Comparison of ENCODE assay signal across 14 cellular contexts in genomic region chr1:39737546-39738169, GRCh38. TPM values are rescaled to one million over a fixed set of nuclear protein-coding genes. Genes with fewer than 3 reads are reported as not detected.
DNase-seq lines count a peak whose midpoint lies in the region; ATAC-seq and TF ChIP-seq lines count a peak whose summit lies in the region.
"Had no signal": no experiment of that assay in that cellular context is flagged by ENCODE, and none has a peak within 500 bp of the region (broad histone marks: within the 10 kb centered on the region; RNA-seq: fewer than 3 reads in every experiment).

No MANE protein-coding gene starts in this region.

- H3K4me2 ChIP-seq in HCT116 (ENCODE audit: low read length): peak overlapping the region; percentile 87; the same call in 1 of the 2 replicates

- no peak overlapping the region for H3K9ac ChIP-seq in HCT116 (ENCODE audit: low read length)
- H3K9ac ChIP-seq: parathyroid adenoma had no signal

- no peaks in the 10 kb centered on the region for H4K20me1 ChIP-seq in HCT116 (ENCODE audit: insufficient read depth)

- TF ChIP-seq CTCF in C4-2B (conservative IDR thresholded peaks at IDR 0.05): no peak
- TF ChIP-seq CTCF in HCT116 (IDR thresholded peaks at IDR 0.05 in 2 of 3, conservative IDR thresholded peaks at IDR 0.05 in 1 of 3; ENCODE audit: borderline replicate concordance in 1 of 3, insufficient read depth in 1 of 3, low read depth in 2 of 3, low read length in 2 of 3): no peak
- no peak for TF ChIP-seq CTCF in astrocyte of the cerebellum (IDR thresholded peaks at IDR 0.05; ENCODE audit: low read depth, low read length, missing control alignments)
- no peak for TF ChIP-seq CTCF in GM13977 (IDR thresholded peaks at IDR 0.05; ENCODE audit: extremely low read depth, insufficient read depth, missing control alignments)

- H3K4me1 ChIP-seq in HCT116 (ENCODE audit: control insufficient read depth in 1 of 2, insufficient read depth in 2 of 2, low read length in 2 of 2): peaks cover 7 to 18% of the 10 kb centered on the region in 2 experiments; a peak in 3 of 4 replicates
- H3K4me1 ChIP-seq: parathyroid adenoma had no signal

- peaks cover 34% of the 10 kb centered on the region for H3K79me2 ChIP-seq in HCT116 (ENCODE audit: insufficient read depth, low read length)
- H3K79me2 ChIP-seq: parathyroid adenoma had no signal

- ATAC-seq in HCT116: no peak
- no peak for ATAC-seq in HG02759 (IDR thresholded peaks at IDR 0.05; ENCODE audit: unreplicated experiment)
- ATAC-seq in left cardiac atrium: no peak

- in situ Hi-C loops in astrocyte of the cerebellum (cut with HindIII; ENCODE audit: low sequenced_read_pairs): loop anchor here (5.0 to 10.0 kb wide), 4 partner anchors 45 to 313 kb away; partner anchors contain the start of genes HEYL and HPCAL4
- in situ Hi-C loops in GM13977 (cut with MboI; ENCODE audit: low pct_unique_long_range_greater_than_20kb, low sequenced_read_pairs, unreplicated experiment): no loop called here

- no peak for TF ChIP-seq RAD21 in HCT116 (IDR thresholded peaks at IDR 0.05; ENCODE audit: low read depth)

- RAD21 ChIA-PET in HCT116 (lab: Charles Lee; ENCODE audit: low non-redundant PET in 1 of 2, low total read pairs in 2 of 2, uncharacterized antibody in 2 of 2, unreplicated experiment in 2 of 2): no interaction called here

- no peak overlapping the region for H3K4me3 ChIP-seq in HCT116 (replicated peaks in 1 of 2; ENCODE audit: low read depth in 1 of 2, low read length in 2 of 2)
- no peak overlapping the region for H3K4me3 ChIP-seq in astrocyte of the cerebellum (ENCODE audit: low read depth, low read length)

- BruUV-seq in HCT116 (replicated peaks; lab: Mats Ljungman, UMichigan): no TSS peak

- POLR2A ChIA-PET in HCT116 (lab: Charles Lee): no interaction called here

- H3K9me3 ChIP-seq in HCT116 (ENCODE audit: control insufficient read depth in 1 of 2, insufficient read depth in 1 of 2, low read depth in 1 of 2, low read length in 2 of 2): no peaks in the 10 kb centered on the region
- H3K9me3 ChIP-seq: Caco-2 had no signal

- no peak for DNase-seq in HCT116 (ENCODE audit: low read depth, low spot score)
- DNase-seq in astrocyte of the cerebellum (ENCODE audit: low read depth): peak; percentile 11
- peak; percentile 91 for DNase-seq in myocyte (ENCODE audit: low read depth)
- DNase-seq in left cardiac atrium: no peak
- no peak for DNase-seq in GM13977 (ENCODE audit: low spot score)
- DNase-seq in stimulated activated CD4-positive, alpha-beta T cell treated with anti-CD3 and anti-CD28 coated beads, Interleukin-4, amount 100 ng/mL, for 1 hour: no peak
- DNase-seq: Caco-2; NCI-H1417; stimulated activated CD4-positive, alpha-beta T cell treated with anti-CD3 and anti-CD28 coated beads, Interleukin-2, amount 100 ng/mL, for 48 hours had no signal

- peaks cover 5% of the 10 kb centered on the region; the same call in 1 of the 2 replicates for H3K27me3 ChIP-seq in HCT116 (ENCODE audit: insufficient read depth, low read length)

- intact Hi-C loops in HCT116 (cut with micrococcal nuclease): no loop called here
- intact Hi-C loops in left cardiac atrium (cut with DNase I): no loop called here

- no peak for TF ChIP-seq POLR2A in HCT116 (IDR thresholded peaks at IDR 0.05; ENCODE audit: borderline replicate concordance, extremely low read depth, insufficient read depth, insufficient read length)

- CTCF ChIA-PET in HCT116 (lab: Charles Lee): interaction anchor here (3.4 kb wide), 1 partner anchor 79 kb away, joined by 11 read pairs; no protein-coding TSS in a partner anchor

- no peak overlapping the region for H2AFZ ChIP-seq in HCT116 (ENCODE audit: low read depth, low read length, poor library complexity, severe bottlenecking)

- H3K36me3 ChIP-seq in HCT116 (ENCODE audit: control insufficient read depth in 1 of 2, insufficient read depth in 2 of 2, low read length in 2 of 2): peaks cover 10 to 19% of the 10 kb centered on the region in 2 experiments

- peak overlapping the region; percentile 88 for H3K27ac ChIP-seq in C4-2B
- no peak overlapping the region for H3K27ac ChIP-seq in HCT116 (ENCODE audit: low read depth, low read length)
- H3K27ac ChIP-seq: epithelial cell of prostate, parathyroid adenoma had no signal

- no peaks in the 10 kb centered on the region for H3K9me2 ChIP-seq in HCT116 (ENCODE audit: insufficient read depth)

TF ChIP-seq in HCT116, 20 proteins besides CTCF, POLR2A, EP300 and RAD21:
- TF ChIP-seq SIN3A (IDR thresholded peaks at IDR 0.05; ENCODE audit: low read depth) (no peak), SRF (IDR thresholded peaks at IDR 0.05; ENCODE audit: low read depth) (no peak), EZH2 (IDR thresholded peaks at IDR 0.05) (no peak), EZH2phosphoT487 (IDR thresholded peaks at IDR 0.05; ENCODE audit: borderline replicate concordance) (no peak), SP1 (IDR thresholded peaks at IDR 0.05; ENCODE audit: low read depth) (no peak), REST (IDR thresholded peaks at IDR 0.05; ENCODE audit: low read depth) (no peak), EGR1 (IDR thresholded peaks at IDR 0.05; ENCODE audit: low read depth) (no peak), YY1 (IDR thresholded peaks at IDR 0.05; ENCODE audit: extremely low read depth, insufficient replicate concordance, low read depth, low read length) (no peak), MAX (IDR thresholded peaks at IDR 0.05) (no peak), TCF7L2 (IDR thresholded peaks at IDR 0.05; ENCODE audit: borderline replicate concordance, extremely low read depth, insufficient read depth, insufficient read length) (no peak), CEBPB (IDR thresholded peaks at IDR 0.05; ENCODE audit: low read depth) (no peak), ZBTB33 (IDR thresholded peaks at IDR 0.05; ENCODE audit: extremely low read depth, insufficient replicate concordance, low read length) (no peak), JUND (IDR thresholded peaks at IDR 0.05) (no peak), ZNF274 (IDR thresholded peaks at IDR 0.05; ENCODE audit: low read depth, low read length) (no peak)

RNA-seq across cellular contexts. Expression of gene PPIE, which starts 1.0 kb away (rescaled TPM):
- 73.8 TPM for total RNA-seq in HCT116 (2021; ENCODE audit: unreplicated experiment)
- 81.6 and 87.9 TPM in 2 replicates for polyA plus RNA-seq in HCT116 (2012)
- total RNA-seq in myocyte: 29.8 and 31.9 TPM in 2 replicates
- polyA plus RNA-seq in myocyte (2012): 49.0 TPM
- total RNA-seq in left cardiac atrium: 10 to 100 TPM; 26.4 to 30.8 TPM

RNA-seq across cellular contexts. Expression of gene OXCT2, which starts 33.5 kb away (rescaled TPM):
- total RNA-seq in HCT116 (2021; ENCODE audit: unreplicated experiment) (3.7 TPM), myocyte (0.16 and 0.88 TPM in 2 replicates), left cardiac atrium (10 to 100 TPM in 1 of 2 donors, 1 to 10 TPM in 1; 4.7 to 16.2 TPM)
- polyA plus RNA-seq in HCT116 (2012): 1.3 and 1.4 TPM in 2 replicates
- polyA plus RNA-seq in myocyte (2012): 0.39 TPM

RNA-seq across cellular contexts. Expression of gene HPCAL4, which starts 46.4 kb away (rescaled TPM):
- total RNA-seq in HCT116 (2021; ENCODE audit: unreplicated experiment): 5.2 TPM
- polyA plus RNA-seq in HCT116 (2012): 3.3 and 3.8 TPM in 2 replicates
- 0.35 and 0.78 TPM in 2 replicates for total RNA-seq in myocyte
- polyA plus RNA-seq in myocyte (2012): 0.03 TPM
- 1 to 10 TPM in 1 of 2 donors, under 1 TPM in 1; 0.58 to 2.6 TPM for total RNA-seq in left cardiac atrium
- total RNA-seq: subcutaneous adipose tissue had no signal

RNA-seq across cellular contexts. Expression of gene BMP8B, which starts 51.0 kb away (rescaled TPM):
- 9.5 TPM for total RNA-seq in HCT116 (2021; ENCODE audit: unreplicated experiment)
- polyA plus RNA-seq in HCT116 (2012): 7.0 and 7.1 TPM in 2 replicates
- 4.1 and 5.0 TPM in 2 replicates for total RNA-seq in myocyte
- polyA plus RNA-seq in myocyte (2012): 2.7 TPM
- total RNA-seq in left cardiac atrium: under 1 TPM; 0.44 to 0.59 TPM

Comparison
In these comparisons a context has a peak if more than half of its experiments do, and no peak if none do; other contexts are left out.
1. DNase-seq: peak in astrocyte of the cerebellum (single experiment) and myocyte (single experiment); none in HCT116 (single experiment), left cardiac atrium (single experiment), GM13977 (single experiment) and stimulated activated CD4-positive, alpha-beta T cell treated with anti-CD3 and anti-CD28 coated beads, Interleukin-4, amount 100 ng/mL, for 1 hour (single experiment).